ENCODE assay signal across 27 cellular contexts in the genomic region with DNA sequence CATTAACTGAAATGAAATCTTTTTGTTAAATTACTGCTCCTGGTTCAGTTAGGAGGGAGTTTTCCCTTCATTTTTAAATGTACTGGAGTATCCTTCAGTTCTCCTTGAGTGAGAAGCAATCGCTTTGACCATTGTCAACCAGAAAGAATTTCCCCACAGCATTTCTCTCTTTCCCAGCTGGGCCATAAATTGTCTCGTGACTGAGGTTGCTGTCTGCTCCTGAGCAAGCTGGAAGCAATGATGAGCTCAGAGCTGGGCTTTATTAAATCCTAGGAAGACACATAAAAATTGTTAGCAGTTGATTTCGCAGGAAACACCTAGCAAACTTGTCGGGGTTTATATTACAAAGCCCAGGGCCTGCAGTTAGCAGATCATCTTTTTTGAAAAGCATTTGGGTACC.
"Had no signal": no experiment of that assay in that cellular context is flagged by ENCODE, and none has a peak within 500 bp of the region (broad histone marks: within the 10 kb centered on the region; RNA-seq: fewer than 3 reads in every experiment).

No MANE protein-coding gene starts in this region.

- ATAC-seq: activated CD8-positive, alpha-beta T cell treated with anti-CD3 and anti-CD28 coated beads, Interleukin-2, amount 10 ng/mL, durations not matched to agents 7 days and 5 days; heart right ventricle; left lung; natural killer cell; pancreas; psoas muscle; stimulated activated naive CD8-positive, alpha-beta T cell treated with anti-CD3 and anti-CD28 coated beads, Interleukin-15, Interleukin-2, amounts not matched to agents 100 U/mL and 50 U/mL, for 24 hours had no signal

- H3K4me3 ChIP-seq: heart right ventricle, left lung, lung, pancreas, psoas muscle, right atrium auricular region, thyroid gland had no signal

- H3K27ac Mint-ChIP-seq: activated CD4-positive, alpha-beta T cell treated with anti-CD3 and anti-CD28 coated beads, Interleukin-2, amount 10 ng/mL, durations not matched to agents 7 days and 5 days; activated CD8-positive, alpha-beta T cell treated with anti-CD3 and anti-CD28 coated beads, Interleukin-2, amount 10 ng/mL, durations not matched to agents 7 days and 5 days; activated naive CD8-positive, alpha-beta T cell treated with anti-CD3 and anti-CD28 coated beads for 36 hours; activated T-helper 2 cell treated with anti-CD3 and anti-CD28 coated beads, Interferon-gamma antibody, Interleukin-2, Interleukin-4, amounts not matched to agents 10 μg/mL and 5 μg/mL and 100 μg/mL, durations not matched to agents 14 hours and 24 hours and 36 hours; endodermal cell; mesothelial cell of epicardium; natural killer cell had no signal

- H3K4me1 ChIP-seq: left lung, psoas muscle, right atrium auricular region, thyroid gland had no signal

- H3K27me3 ChIP-seq: heart right ventricle, left lung, neutrophil, pancreas, right atrium auricular region, thyroid gland had no signal

- H3K36me3 ChIP-seq: left lung, neutrophil, pancreas, right atrium auricular region, thyroid gland had no signal

- H3K9me3 Mint-ChIP-seq: activated T-helper 2 cell treated with anti-CD3 and anti-CD28 coated beads, Interferon-gamma antibody, Interleukin-2, Interleukin-4, amounts not matched to agents 10 μg/mL and 5 μg/mL and 100 μg/mL, durations not matched to agents 14 hours and 24 hours and 36 hours; endodermal cell; mesothelial cell of epicardium; natural killer cell had no signal

- H3K36me3 Mint-ChIP-seq: activated naive CD8-positive, alpha-beta T cell treated with anti-CD3 and anti-CD28 coated beads for 36 hours; natural killer cell had no signal

- H3K4me3 Mint-ChIP-seq: activated CD4-positive, alpha-beta T cell treated with anti-CD3 and anti-CD28 coated beads, Interleukin-2, amount 10 ng/mL, durations not matched to agents 7 days and 5 days; activated CD8-positive, alpha-beta T cell treated with anti-CD3 and anti-CD28 coated beads, Interleukin-2, amount 10 ng/mL, durations not matched to agents 7 days and 5 days; activated naive CD8-positive, alpha-beta T cell treated with anti-CD3 and anti-CD28 coated beads for 36 hours; endodermal cell; mesothelial cell of epicardium; natural killer cell had no signal

- H3K9me3 ChIP-seq: heart right ventricle, left lung, neutrophil, pancreas, psoas muscle, right atrium auricular region, thyroid gland had no signal

- H3K27ac ChIP-seq: epithelial cell of prostate, heart right ventricle, left lung, neutrophil, pancreas, psoas muscle, right atrium auricular region, thyroid gland, VCaP had no signal

- DNase-seq: activated CD4-positive, alpha-beta T cell treated with anti-CD3 and anti-CD28 coated beads, Interleukin-2, amount 10 ng/mL, durations not matched to agents 7 days and 5 days; activated CD4-positive, CD25-positive, alpha-beta regulatory T cell treated with anti-CD3 and anti-CD28 coated beads, Interleukin-2, amount 50 U/mL, for 72 hours; activated CD8-positive, alpha-beta T cell treated with anti-CD3 and anti-CD28 coated beads, Interleukin-2, amount 10 ng/mL, durations not matched to agents 7 days and 5 days; activated naive CD4-positive, alpha-beta T cell treated with Interleukin-2 at 50 U/mL for 16 hours; activated naive CD8-positive, alpha-beta T cell treated with anti-CD3 and anti-CD28 coated beads for 36 hours; activated T-cell treated with anti-CD3 and anti-CD28 coated beads, Interleukin-2, amount 50 U/mL, for 1 hour; amniotic stem cell; cortex of kidney; endodermal cell; heart right ventricle; kidney; left lung; natural killer cell; pancreas; psoas muscle; stimulated activated CD4-positive, alpha-beta T cell treated with anti-CD3 and anti-CD28 coated beads, Interleukin-12 subunit alpha, Interleukin-12 subunit beta, amount 100 ng/mL, for 4 hours; stimulated activated CD4-positive, alpha-beta T cell treated with anti-CD3 and anti-CD28 coated beads, Interleukin-4, amount 100 ng/mL, for 4 hours; stimulated activated naive CD8-positive, alpha-beta T cell treated with anti-CD3 and anti-CD28 coated beads, Interleukin-15, Interleukin-2, amounts not matched to agents 100 U/mL and 50 U/mL, for 24 hours; substantia nigra; thyroid gland had no signal
